ENCODE assay signal across 1 cellular context in the genomic region with DNA sequence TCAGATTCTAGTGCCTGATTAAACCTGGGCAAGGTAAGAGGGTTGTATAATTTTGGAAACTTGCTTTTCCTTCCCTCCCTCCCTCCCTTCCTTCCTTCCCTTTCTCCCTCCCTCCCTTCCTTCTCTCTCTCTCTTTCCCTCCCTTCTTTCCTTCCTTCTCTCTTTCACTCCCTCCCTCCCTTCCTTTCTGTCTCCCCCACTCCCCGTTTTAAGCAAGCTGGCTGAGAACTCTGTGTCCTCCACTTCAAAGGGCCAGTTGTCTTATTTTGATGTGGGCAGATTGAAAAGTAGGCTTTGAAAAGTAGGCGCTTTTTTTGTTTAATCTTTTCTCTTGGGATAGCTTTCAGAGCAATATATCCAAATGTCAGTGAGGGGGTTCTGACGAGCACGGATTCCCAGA.
TF ChIP-seq lines count a peak whose summit lies in the region.

No MANE protein-coding gene starts in this region.

TF ChIP-seq in H1, 55 proteins besides CTCF, POLR2A, EP300 and RAD21:
- TF ChIP-seq SIX5 (IDR thresholded peaks at IDR 0.05; ENCODE audit: low read depth, low read length) (no peak), EGR1 (IDR thresholded peaks at IDR 0.05; ENCODE audit: borderline replicate concordance, low read depth, low read length) (peak; percentile 64; the same call in 1 of the 2 replicates), YY1 (IDR thresholded peaks at IDR 0.05; ENCODE audit: low read depth, low read length) (0 out of 2 replicates have a peak, but pooled peaks have one; percentile 35)
